ENCODE assay signal across 25 cellular contexts in the genomic region with DNA sequence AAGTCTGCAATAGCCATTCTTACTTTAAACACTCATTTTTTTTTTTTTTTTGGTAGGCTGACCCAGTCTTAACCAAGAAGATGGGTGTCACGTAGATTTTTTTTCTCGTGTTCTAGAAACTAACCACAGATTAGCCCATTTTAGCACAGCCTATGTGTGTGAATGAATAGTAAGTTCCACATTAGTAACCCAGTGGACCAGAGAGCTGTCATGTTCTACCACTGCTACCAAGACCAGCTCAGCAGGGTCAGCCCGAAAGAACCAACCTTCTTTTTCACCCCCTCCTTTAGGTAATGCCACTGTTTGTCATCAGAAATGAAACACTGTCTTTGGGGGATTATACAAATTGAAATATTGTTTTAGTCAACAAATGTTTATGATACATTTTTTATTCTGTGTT.
"Had no signal": no experiment of that assay in that cellular context is flagged by ENCODE, and none has a peak within 500 bp of the region (broad histone marks: within the 10 kb centered on the region; RNA-seq: fewer than 3 reads in every experiment).

No MANE protein-coding gene starts in this region.

- ATAC-seq: stimulated activated effector memory CD8-positive, alpha-beta T cell treated with anti-CD3 and anti-CD28 coated beads, Interleukin-12 subunit alpha, Interleukin-12 subunit beta, amount 100 ng/mL, for 72 hours; stimulated activated memory B cell treated with anti-CD40 and anti-IgM and Interleukin-4, amounts not matched to agents 10 μg/mL and 1 μg/mL and 100 μg/mL, for 72 hours; stimulated activated naive B cell treated with anti-CD40 and anti-IgM and Interleukin-4, amounts not matched to agents 10 μg/mL and 1 μg/mL and 100 μg/mL, for 72 hours; stimulated activated naive CD8-positive, alpha-beta T cell treated with anti-CD3 and anti-CD28 coated beads, Interleukin-15, amount 100 ng/mL, for 72 hours; stimulated activated naive CD8-positive, alpha-beta T cell treated with anti-CD3 and anti-CD28 coated beads, Interleukin-15, Interleukin-2, amounts not matched to agents 100 U/mL and 50 U/mL, for 24 hours; upper lobe of right lung had no signal

- H3K9me3 ChIP-seq: stomach, suprapubic skin, testis, thoracic aorta, thyroid gland, tibial artery, tibial nerve, transverse colon, upper lobe of left lung, upper lobe of right lung, uterus, vagina had no signal

- H3K27me3 ChIP-seq: stomach, testis, thyroid gland, tibial artery, tibial nerve, transverse colon, upper lobe of left lung, upper lobe of right lung, uterus, vagina had no signal

- H3K4me1 ChIP-seq: stomach, suprapubic skin, testis, tibial artery, tibial nerve, transverse colon, upper lobe of left lung, upper lobe of right lung, uterus, vagina had no signal

- H3K4me3 ChIP-seq: stomach, suprapubic skin, testis, thoracic aorta, thyroid gland, tibial artery, tibial nerve, transverse colon, upper lobe of left lung, upper lobe of right lung, uterus, vagina had no signal

- H3K27ac ChIP-seq: stomach, suprapubic skin, testis, thoracic aorta, thyroid gland, tibial artery, tibial nerve, transverse colon, upper lobe of left lung, upper lobe of right lung, uterus, vagina had no signal

- DNase-seq: stimulated activated CD4-positive, alpha-beta T cell treated with anti-CD3 and anti-CD28 coated beads, Interleukin-2, amount 100 ng/mL, for 48 hours; stimulated activated CD4-positive, alpha-beta T cell treated with anti-CD3 and anti-CD28 coated beads, Interleukin-4, amount 100 ng/mL, for 1 hour; stimulated activated CD4-positive, alpha-beta T cell treated with anti-CD3 and anti-CD28 coated beads, Interleukin-4, amount 100 ng/mL, for 24 hours; stimulated activated CD4-positive, alpha-beta T cell treated with anti-CD3 and anti-CD28 coated beads, Interleukin-4, amount 100 ng/mL, for 4 hours; stimulated activated CD8-positive, alpha-beta memory T cell treated with anti-CD3 and anti-CD28 coated beads, Interleukin-4, amount 100 ng/mL, for 48 hours; stimulated activated naive B cell treated with anti-CD40 and anti-IgM and Interleukin-4, amounts not matched to agents 10 μg/mL and 1 μg/mL and 100 μg/mL, for 72 hours; stimulated activated naive CD4-positive, alpha-beta T cell; stimulated activated naive CD4-positive, alpha-beta T cell treated with Interleukin-2 at 50 U/mL for 16 hours; stimulated activated naive CD8-positive, alpha-beta T cell treated with anti-CD3 and anti-CD28 coated beads, Interleukin-15, amount 100 ng/mL, for 72 hours; stimulated activated naive CD8-positive, alpha-beta T cell treated with anti-CD3 and anti-CD28 coated beads, Interleukin-15, Interleukin-2, amounts not matched to agents 100 U/mL and 50 U/mL, for 24 hours; stomach; substantia nigra; testis; thyroid gland; tibial artery; transverse colon; upper lobe of left lung; upper lobe of right lung; uterus had no signal

- H3K36me3 ChIP-seq: stomach, suprapubic skin, thoracic aorta, thyroid gland, tibial artery, tibial nerve, transverse colon, upper lobe of left lung, upper lobe of right lung, uterus, vagina had no signal
